Comparison of ENCODE assay signal across 1 cellular context in the genomic region with DNA sequence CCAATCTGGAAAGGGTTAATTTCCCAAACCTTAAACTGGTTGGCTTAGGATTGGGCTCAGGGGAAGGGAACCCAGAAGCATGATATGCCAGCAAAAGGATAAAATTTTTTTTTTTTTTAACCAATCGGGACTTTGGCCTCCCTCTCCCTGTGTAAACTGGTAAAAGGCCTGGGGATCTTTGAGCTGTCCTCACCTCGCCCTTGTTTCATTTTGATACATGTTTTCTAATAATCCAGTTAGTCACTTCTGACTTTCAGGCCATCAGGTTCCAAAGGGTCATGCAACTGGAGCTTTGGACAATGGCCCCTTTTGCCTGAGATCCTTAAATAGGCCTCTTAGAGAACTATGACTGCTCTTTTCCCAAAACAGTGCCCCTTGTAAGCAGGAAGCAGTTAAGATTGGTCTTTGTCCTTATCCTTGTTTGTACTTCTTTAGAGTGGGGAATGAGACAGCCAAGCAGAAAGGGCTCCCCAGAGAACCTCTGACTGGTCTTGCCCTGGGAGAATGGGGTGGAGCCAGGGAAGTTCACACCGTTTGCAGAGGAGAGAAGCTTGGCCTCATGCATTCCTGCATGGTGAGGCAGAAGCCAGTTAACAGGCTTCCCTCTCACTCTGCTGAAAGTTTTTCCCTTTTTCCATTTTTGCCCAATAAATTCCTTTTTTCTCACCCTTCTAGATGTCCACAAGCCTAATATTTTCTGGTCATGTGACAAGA.
TF ChIP-seq lines count a peak whose summit lies in the region.

No MANE protein-coding gene starts in this region.

TF ChIP-seq in WTC11, 78 proteins besides CTCF, POLR2A, EP300 and RAD21:
- no peak for TF ChIP-seq TP53 (CRISPR knock-in tag; IDR thresholded peaks at IDR 0.05)
- no peak for TF ChIP-seq ZNF138 (CRISPR knock-in tag; conservative IDR thresholded peaks at IDR 0.05)
- TF ChIP-seq RELA (CRISPR knock-in tag; IDR thresholded peaks at IDR 0.05; ENCODE audit: borderline replicate concordance), result no peak
- TF ChIP-seq, protein P1, sequence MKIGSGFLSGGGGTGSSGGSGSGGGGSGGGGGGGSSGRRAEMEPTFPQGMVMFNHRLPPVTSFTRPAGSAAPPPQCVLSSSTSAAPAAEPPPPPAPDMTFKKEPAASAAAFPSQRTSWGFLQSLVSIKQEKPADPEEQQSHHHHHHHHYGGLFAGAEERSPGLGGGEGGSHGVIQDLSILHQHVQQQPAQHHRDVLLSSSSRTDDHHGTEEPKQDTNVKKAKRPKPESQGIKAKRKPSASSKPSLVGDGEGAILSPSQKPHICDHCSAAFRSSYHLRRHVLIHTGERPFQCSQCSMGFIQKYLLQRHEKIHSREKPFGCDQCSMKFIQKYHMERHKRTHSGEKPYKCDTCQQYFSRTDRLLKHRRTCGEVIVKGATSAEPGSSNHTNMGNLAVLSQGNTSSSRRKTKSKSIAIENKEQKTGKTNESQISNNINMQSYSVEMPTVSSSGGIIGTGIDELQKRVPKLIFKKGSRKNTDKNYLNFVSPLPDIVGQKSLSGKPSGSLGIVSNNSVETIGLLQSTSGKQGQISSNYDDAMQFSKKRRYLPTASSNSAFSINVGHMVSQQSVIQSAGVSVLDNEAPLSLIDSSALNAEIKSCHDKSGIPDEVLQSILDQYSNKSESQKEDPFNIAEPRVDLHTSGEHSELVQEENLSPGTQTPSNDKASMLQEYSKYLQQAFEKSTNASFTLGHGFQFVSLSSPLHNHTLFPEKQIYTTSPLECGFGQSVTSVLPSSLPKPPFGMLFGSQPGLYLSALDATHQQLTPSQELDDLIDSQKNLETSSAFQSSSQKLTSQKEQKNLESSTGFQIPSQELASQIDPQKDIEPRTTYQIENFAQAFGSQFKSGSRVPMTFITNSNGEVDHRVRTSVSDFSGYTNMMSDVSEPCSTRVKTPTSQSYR (CRISPR knock-in tag; IDR thresholded peaks at IDR 0.05), result no peak
- TF ChIP-seq HMGA2 (CRISPR knock-in tag; IDR thresholded peaks at IDR 0.05), result no peak
- TF ChIP-seq NR1H2 (CRISPR knock-in tag; IDR thresholded peaks at IDR 0.05), result no peak
- no peak for TF ChIP-seq SP1 (CRISPR knock-in tag; conservative IDR thresholded peaks at IDR 0.05)
- TF ChIP-seq NR2C2 (CRISPR knock-in tag; IDR thresholded peaks at IDR 0.05), result no peak
